Comparison of ENCODE assay signal across 17 cellular contexts in genomic region chr16:73151225-73151624, GRCh38.
DNase-seq lines count a peak whose midpoint lies in the region; ATAC-seq and TF ChIP-seq lines count a peak whose summit lies in the region.
"Had no signal": no experiment of that assay in that cellular context is flagged by ENCODE, and none has a peak within 500 bp of the region (broad histone marks: within the 10 kb centered on the region; RNA-seq: fewer than 3 reads in every experiment).

No MANE protein-coding gene starts in this region.

- H3K27ac Mint-ChIP-seq in endothelial cell (ENCODE audit: unreplicated experiment) = peak overlapping the region; percentile 77
- peak overlapping the region; percentile 21 to 77 (median 68) for H3K27ac Mint-ChIP-seq in nephron
- no peak overlapping the region for H3K27ac Mint-ChIP-seq in stimulated activated effector memory CD8-positive, alpha-beta T cell treated with anti-CD3 and anti-CD28 coated beads, Interleukin-12 subunit alpha, Interleukin-12 subunit beta, amount 100 ng/mL, for 72 hours

- no peak overlapping the region for H3K9ac ChIP-seq in HUES48 (ENCODE audit: low read depth, low read length)
- H3K9ac ChIP-seq: GM23248 had no signal

- no peaks in the 10 kb centered on the region for H3K27me3 ChIP-seq in HUES48 (ENCODE audit: control insufficient read depth, insufficient read depth, low read length)

- H3K36me3 ChIP-seq in HUES48 (ENCODE audit: control insufficient read depth, insufficient read depth, low read length) = no peaks in the 10 kb centered on the region

- no peak for TF ChIP-seq CTCF in endothelial cell (IDR thresholded peaks at IDR 0.05; ENCODE audit: unreplicated experiment)
- TF ChIP-seq CTCF in nephron (IDR thresholded peaks at IDR 0.05; ENCODE audit: unreplicated experiment in 3 of 3) = no peak

- peak; percentile 23 for DNase-seq in CD1c-positive myeloid dendritic cell (ENCODE audit: extremely low spot score)
- no peak for DNase-seq in endothelial cell (ENCODE audit: low spot score)
- DNase-seq in stimulated activated effector memory CD8-positive, alpha-beta T cell treated with anti-CD3 and anti-CD28 coated beads, Interleukin-12 subunit alpha, Interleukin-12 subunit beta, amount 100 ng/mL, for 72 hours (ENCODE audit: low spot score in 2 of 2) = no peak
- no peak for DNase-seq in HK-2 (ENCODE audit: unreplicated experiment)
- no peak for DNase-seq in dedifferentiated amniotic fluid mesenchymal stem cell (ENCODE audit: extremely low spot score)
- DNase-seq: DMS79 treated with DMSO at 0.1 percent for 48 hours, GM23248, NCI-H1417 treated with DMSO at 0.1 percent for 48 hours, NCI-H187 treated with DMSO at 0.1 percent for 48 hours, NCI-H2227 treated with DMSO at 0.1 percent for 48 hours, NCI-H510A treated with DMSO at 0.1 percent for 48 hours, NCI-H774, SIG-M5 had no signal

- no peak overlapping the region for H3K4me3 ChIP-seq in HUES48 (ENCODE audit: low read depth, low read length)
- H3K4me3 ChIP-seq: GM23248 had no signal

- H3K9me3 ChIP-seq in HUES48 (ENCODE audit: control insufficient read depth, insufficient read depth, low read length) = no peaks in the 10 kb centered on the region

- no peaks in the 10 kb centered on the region for H3K36me3 Mint-ChIP-seq in endothelial cell (ENCODE audit: low read depth, unreplicated experiment)
- no peaks in the 10 kb centered on the region for H3K36me3 Mint-ChIP-seq in nephron (ENCODE audit: low read depth)
- H3K36me3 Mint-ChIP-seq in stimulated activated effector memory CD8-positive, alpha-beta T cell treated with anti-CD3 and anti-CD28 coated beads, Interleukin-12 subunit alpha, Interleukin-12 subunit beta, amount 100 ng/mL, for 72 hours = no peaks in the 10 kb centered on the region

- H3K27ac ChIP-seq in HUES48 (ENCODE audit: low read depth, low read length) = peak overlapping the region; percentile 31
- H3K27ac ChIP-seq: C4-2B, GM23248 had no signal

- H3K4me1 ChIP-seq in HUES48 (ENCODE audit: control insufficient read depth, insufficient read depth, low read length) = peaks cover 24% of the 10 kb centered on the region

- ATAC-seq in stimulated activated effector memory CD8-positive, alpha-beta T cell treated with anti-CD3 and anti-CD28 coated beads, Interleukin-12 subunit alpha, Interleukin-12 subunit beta, amount 100 ng/mL, for 72 hours = no peak
- ATAC-seq in GM19035 (IDR thresholded peaks at IDR 0.05; ENCODE audit: unreplicated experiment) = no peak

- H3K9me3 Mint-ChIP-seq in endothelial cell (ENCODE audit: unreplicated experiment) (no peaks in the 10 kb centered on the region), nephron (no peaks in the 10 kb centered on the region)
- peaks cover 3% of the 10 kb centered on the region for H3K9me3 Mint-ChIP-seq in stimulated activated effector memory CD8-positive, alpha-beta T cell treated with anti-CD3 and anti-CD28 coated beads, Interleukin-12 subunit alpha, Interleukin-12 subunit beta, amount 100 ng/mL, for 72 hours

- H3K4me1 Mint-ChIP-seq in endothelial cell (ENCODE audit: unreplicated experiment) (peaks cover 48% of the 10 kb centered on the region), nephron (peaks cover 36% of the 10 kb centered on the region)
- H3K4me1 Mint-ChIP-seq in stimulated activated effector memory CD8-positive, alpha-beta T cell treated with anti-CD3 and anti-CD28 coated beads, Interleukin-12 subunit alpha, Interleukin-12 subunit beta, amount 100 ng/mL, for 72 hours = no peaks in the 10 kb centered on the region

- no peak overlapping the region for H3K4me3 Mint-ChIP-seq in endothelial cell (ENCODE audit: unreplicated experiment)
- no peak overlapping the region for H3K4me3 Mint-ChIP-seq in nephron
- no peak overlapping the region for H3K4me3 Mint-ChIP-seq in stimulated activated effector memory CD8-positive, alpha-beta T cell treated with anti-CD3 and anti-CD28 coated beads, Interleukin-12 subunit alpha, Interleukin-12 subunit beta, amount 100 ng/mL, for 72 hours

- H3K27me3 Mint-ChIP-seq in endothelial cell (ENCODE audit: unreplicated experiment) (peaks cover 1% of the 10 kb centered on the region), nephron (ENCODE audit: low read depth) (no peaks in the 10 kb centered on the region)
